ENCODE assay signal across 21 cellular contexts in the genomic region with DNA sequence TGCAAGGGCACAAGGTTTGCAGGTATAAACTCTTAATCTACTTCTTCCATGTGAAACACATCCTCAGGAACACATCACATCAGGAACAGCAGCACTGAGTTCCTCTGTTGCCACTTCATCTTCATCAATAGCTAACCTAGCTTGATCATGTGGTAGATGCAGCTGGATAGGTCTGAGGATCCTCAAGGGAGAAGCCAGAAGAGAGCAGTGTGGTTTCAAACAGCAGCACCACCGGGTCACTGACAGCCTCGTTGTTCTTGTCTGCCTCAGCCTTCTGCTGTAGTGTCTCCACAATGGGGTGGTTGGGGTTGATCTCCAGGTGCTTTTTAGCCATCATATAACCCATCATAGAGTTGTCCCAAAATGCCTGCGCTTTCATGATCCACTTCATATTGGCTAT. TPM values are rescaled to one million over a fixed set of nuclear protein-coding genes. Genes with fewer than 3 reads are reported as not detected.
A peak's percentile ranks its signal among the peaks of the same experiment; 100 is the strongest.
DNase-seq lines count a peak whose midpoint lies in the region; ATAC-seq, FAIRE-seq and TF ChIP-seq lines count a peak whose summit lies in the region.
"Had no signal": no experiment of that assay in that cellular context is flagged by ENCODE, and none has a peak within 500 bp of the region (broad histone marks: within the 10 kb centered on the region; RNA-seq: fewer than 3 reads in every experiment).

No MANE protein-coding gene starts in this region.

- CTCF ChIA-PET in activated naive CD4-positive, alpha-beta T cell treated with anti-CD3 and anti-CD28 coated beads for 36 hours (lab: Charles Lee): no interaction called here
- CTCF ChIA-PET in GM12878 (lab: Yijun Ruan, JAX): interaction anchor here (0.6 to 1.4 kb wide), 2 partner anchors 37 to 67 kb away, joined by 3 read pairs; no protein-coding TSS in a partner anchor

- H3K4me2 ChIP-seq in GM12878 (ENCODE audit: control insufficient read depth, insufficient read depth): no peak overlapping the region

- BruUV-seq in GM12878 (replicated peaks; lab: Mats Ljungman, UMichigan): no TSS peak

- TF ChIP-seq POLR2A in GM12878 (IDR thresholded peaks at IDR 0.05; ENCODE audit: low read depth, low read length): no peak

- no peaks in the 10 kb centered on the region for H3K4me1 ChIP-seq in GM12878 (ENCODE audit: control insufficient read depth, insufficient read depth, low read length)

- H3K79me2 ChIP-seq in GM12878 (ENCODE audit: control insufficient read depth, insufficient read depth, low read length): peaks cover 20% of the 10 kb centered on the region

- H3K36me3 Mint-ChIP-seq in activated naive CD4-positive, alpha-beta T cell treated with anti-CD3 and anti-CD28 coated beads for 36 hours (ENCODE audit: low read depth): peaks cover 7% of the 10 kb centered on the region

- RAD21 ChIA-PET in GM12878 (lab: Charles Lee; ENCODE audit: unreplicated experiment): no interaction called here

- H2AFZ ChIP-seq in GM12878 (ENCODE audit: control insufficient read depth, low read depth, low read length): no peak overlapping the region

- ATAC-seq in HG03354 (IDR thresholded peaks at IDR 0.05; ENCODE audit: poor library complexity, severe bottlenecking, unreplicated experiment): peak; percentile 76
- no peak; the same call in 2 of the 3 replicates for ATAC-seq in GM12878
- ATAC-seq: mucosa of descending colon had no signal

- no peak for TF ChIP-seq CTCF in GM12878 (IDR thresholded peaks at IDR 0.05 in 2 of 3, conservative IDR thresholded peaks at IDR 0.05 in 1 of 3; ENCODE audit: control insufficient read depth in 2 of 3, extremely low read depth in 1 of 3, insufficient read depth in 1 of 3, low read depth in 3 of 3, low read length in 3 of 3)

- no peaks in the 10 kb centered on the region for H3K9me3 Mint-ChIP-seq in activated naive CD4-positive, alpha-beta T cell treated with anti-CD3 and anti-CD28 coated beads for 36 hours
- H3K9me3 Mint-ChIP-seq: activated CD4-positive, alpha-beta memory T cell treated with anti-CD3 and anti-CD28 coated beads, Interleukin-2, amount 10 ng/mL, durations not matched to agents 7 days and 5 days; IgD-negative memory B cell had no signal

- H3K9ac ChIP-seq in GM12878 (ENCODE audit: control insufficient read depth, insufficient read depth, low read length): no peak overlapping the region

- SMC1A ChIA-PET in GM12878 (lab: Charles Lee; ENCODE audit: uncharacterized antibody, unreplicated experiment): interaction anchor here (1.0 kb wide), 1 partner anchor 18 kb away, joined by 3 read pairs; no protein-coding TSS in a partner anchor

- FAIRE-seq in GM12878 (lab: Jason Lieb, UNC): peak; percentile 38
- FAIRE-seq: endometrium had no signal

- in situ Hi-C loops in GM12878 (cut with MboI): no loop called here

- intact Hi-C loops in activated naive CD4-positive, alpha-beta T cell treated with anti-CD3 and anti-CD28 coated beads for 36 hours (cut with micrococcal nuclease): no loop called here
- intact Hi-C loops in GM12878 (cut with micrococcal nuclease; ENCODE audit: unreplicated experiment): no loop called here

- POLR2A ChIA-PET in GM12878 (lab: Charles Lee): no interaction called here

- H3K4me3 Mint-ChIP-seq in activated naive CD4-positive, alpha-beta T cell treated with anti-CD3 and anti-CD28 coated beads for 36 hours: no peak overlapping the region
- H3K4me3 Mint-ChIP-seq: activated CD4-positive, alpha-beta memory T cell treated with anti-CD3 and anti-CD28 coated beads, Interleukin-2, amount 10 ng/mL, durations not matched to agents 7 days and 5 days had no signal

- 0 out of 2 replicates have a peak, but pooled peaks have one; percentile 17 for TF ChIP-seq RAD21 in GM12878 (IDR thresholded peaks at IDR 0.05; ENCODE audit: insufficient read depth, low read depth, low read length)

- DNase-seq in activated naive CD4-positive, alpha-beta T cell treated with anti-CD3 and anti-CD28 coated beads for 36 hours: peak; percentile 14
- no peak for DNase-seq in activated naive CD4-positive, alpha-beta T cell treated with Interleukin-2 at 50 U/mL for 16 hours
- DNase-seq in GM12878 (ENCODE audit: low read depth, low spot score): no peak
- no peak for DNase-seq in MG63
- DNase-seq in NCI-H1694 (lab: John Stamatoyannopoulos, UW): no peak
- no peak for DNase-seq in dermis blood vessel endothelial cell
- no peak for DNase-seq in NCI-H69 (lab: John Stamatoyannopoulos, UW)
- DNase-seq: ACHN; activated CD4-positive, alpha-beta memory T cell treated with anti-CD3 and anti-CD28 coated beads, Interleukin-2, amount 10 ng/mL, durations not matched to agents 7 days and 5 days; amygdala; cerebellar nuclear complex; H7; hippocampal formation; mucosa of descending colon; ovary; stimulated activated CD4-positive, alpha-beta T cell treated with anti-CD3 and anti-CD28 coated beads, Interleukin-4, amount 100 ng/mL, for 4 hours; trophoblast cell had no signal

- H3K27ac ChIP-seq in GM12878 (ENCODE audit: control insufficient read depth, insufficient read depth): no peak overlapping the region
- H3K27ac ChIP-seq: ovary, SK-N-MC had no signal

- WGBS in GM12878 (ENCODE audit: insufficient coverage, insufficient replicate concordance, low lambda C conversion rate, missing lambda C conversion rate): 31% methylated on average over 3 of the region's 3 CpGs

- peaks cover 54% of the 10 kb centered on the region for H3K4me1 Mint-ChIP-seq in activated naive CD4-positive, alpha-beta T cell treated with anti-CD3 and anti-CD28 coated beads for 36 hours (ENCODE audit: low read depth)

- H3K4me3 ChIP-seq in GM12878 (no peak overlapping the region), MG63 (no peak overlapping the region)
- H3K4me3 ChIP-seq: mucosa of descending colon, ovary, SK-N-MC had no signal

- H3K9me3 ChIP-seq in GM12878 (replicated peaks; ENCODE audit: control insufficient read depth, insufficient read depth, low read length) (no peaks in the 10 kb centered on the region), MG63 (no peaks in the 10 kb centered on the region)
- H3K9me3 ChIP-seq: mucosa of descending colon, ovary had no signal

- H3K27me3 Mint-ChIP-seq in activated naive CD4-positive, alpha-beta T cell treated with anti-CD3 and anti-CD28 coated beads for 36 hours (ENCODE audit: low read depth): no peaks in the 10 kb centered on the region
- H3K27me3 Mint-ChIP-seq: activated CD4-positive, alpha-beta memory T cell treated with anti-CD3 and anti-CD28 coated beads, Interleukin-2, amount 10 ng/mL, durations not matched to agents 7 days and 5 days; IgD-negative memory B cell had no signal

- peaks cover 0 to 11% of the 10 kb centered on the region in 2 experiments; a peak in 3 of 4 replicates for H3K36me3 ChIP-seq in GM12878 (ENCODE audit: control insufficient read depth in 2 of 2, insufficient read depth in 2 of 2, low read length in 1 of 2)
- peaks cover 11% of the 10 kb centered on the region for H3K36me3 ChIP-seq in MG63
- H3K36me3 ChIP-seq: ovary had no signal

- H3K27me3 ChIP-seq in GM12878 (replicated peaks in 1 of 2; ENCODE audit: control insufficient read depth in 2 of 2, insufficient read depth in 2 of 2, low read length in 1 of 2): no peaks in the 10 kb centered on the region
- H3K27me3 ChIP-seq in MG63: no peaks in the 10 kb centered on the region
- H3K27me3 ChIP-seq: ovary had no signal

- TF ChIP-seq EP300 in GM12878 (IDR thresholded peaks at IDR 0.05; ENCODE audit: borderline replicate concordance in 1 of 2, control insufficient read depth in 1 of 2, low read depth in 2 of 2, low read length in 2 of 2): no peak

- no peak overlapping the region for H3K27ac Mint-ChIP-seq in activated naive CD4-positive, alpha-beta T cell treated with anti-CD3 and anti-CD28 coated beads for 36 hours
- H3K27ac Mint-ChIP-seq: activated CD4-positive, alpha-beta memory T cell treated with anti-CD3 and anti-CD28 coated beads, Interleukin-2, amount 10 ng/mL, durations not matched to agents 7 days and 5 days had no signal

- H4K20me1 ChIP-seq in GM12878 (ENCODE audit: control insufficient read depth, insufficient read depth): no peaks in the 10 kb centered on the region

TF ChIP-seq in GM12878, 131 proteins besides CTCF, POLR2A, EP300 and RAD21:
- TF ChIP-seq RELB (IDR thresholded peaks at IDR 0.05; ENCODE audit: low read depth) (no peak), RUNX3 (IDR thresholded peaks at IDR 0.05; ENCODE audit: low read length) (0 out of 2 replicates have a peak, but pooled peaks have one; percentile 12)

RNA-seq across cellular contexts. Expression of gene ADAM10, which starts 58.8 kb away (rescaled TPM):
- total RNA-seq in activated naive CD4-positive, alpha-beta T cell treated with anti-CD3 and anti-CD28 coated beads for 36 hours: 10 to 100 TPM; 70.7 to 76.3 TPM
- 214 and 218 TPM in 2 replicates for total RNA-seq in GM12878 (2013; cell fraction: nucleolus; rRNA removed)
- total RNA-seq in GM12878 (2014; rRNA removed): 40.7 and 43.9 TPM in 2 replicates
- total RNA-seq in GM12878 (2014; rRNA removed; fragmentation: Illumina TruSeq; extraction: Trizol): 33.1 and 33.3 TPM in 2 replicates
- total RNA-seq in GM12878 (2021): 73.7 and 77.0 TPM in 2 replicates
- polyA plus RNA-seq in GM12878 (2011; ENCODE audit: low read depth): 34.2 TPM
- polyA plus RNA-seq in GM12878 (2011; rRNA removed): 83.0 and 107 TPM in 2 replicates
- polyA plus RNA-seq in GM12878 (2011; cell fraction: cytosol; rRNA removed): 37.9 and 39.1 TPM in 2 replicates
- polyA plus RNA-seq in GM12878 (2011; cell fraction: nucleus; rRNA removed): 23.7 and 25.8 TPM in 2 replicates
- polyA plus RNA-seq in GM12878 (2012): 61.2 and 63.5 TPM in 2 replicates
- polyA plus RNA-seq in GM12878 (2014; fragmentation: Illumina TruSeq; extraction: Trizol): 59.5 and 60.2 TPM in 2 replicates
- 10 to 100 TPM; 10.0 to 11.1 TPM for polyA plus RNA-seq in GM12878 (2014; fragmentation: Nextera tagmentation; extraction: Ambion mirVana)
- polyA plus RNA-seq in GM12878 (2014; rRNA removed): 43.5 and 50.4 TPM in 2 replicates
- 10 to 100 TPM; 87.6 to 88.9 TPM for polyA plus RNA-seq in GM12878 (2016; fragmentation: Nextera tagmentation; extraction: Ambion mirVana)
- polyA minus RNA-seq in GM12878 (2011; rRNA and poly(A)+ RNA removed): 60.7 and 111 TPM in 2 replicates
- 39.4 and 50.1 TPM in 2 replicates for polyA minus RNA-seq in GM12878 (2011; cell fraction: cytosol; rRNA and poly(A)+ RNA removed)
- 37.4 and 63.6 TPM in 2 replicates for polyA minus RNA-seq in GM12878 (2011; cell fraction: nucleus; rRNA and poly(A)+ RNA removed)
- 140 and 158 TPM in 2 replicates for total RNA-seq in MG63 (2014; rRNA removed; shearing (Covaris generic); ENCODE audit: low replicate concordance)
- 232 and 310 TPM in 2 replicates for total RNA-seq in dermis blood vessel endothelial cell
